ENCODE assay signal across 1 cellular context in genomic region chr20:62920039-62920645, GRCh38.
TF ChIP-seq lines count a peak whose summit lies in the region.

No MANE protein-coding gene starts in this region.

TF ChIP-seq in HEK293, 187 proteins besides CTCF, POLR2A, EP300 and RAD21 (continued from another document):
- no peak for TF ChIP-seq ZBTB17 (tag by site-specific recombination; IDR thresholded peaks at IDR 0.05)
- TF ChIP-seq PRDM2 (tag by site-specific recombination; IDR thresholded peaks at IDR 0.05; ENCODE audit: borderline replicate concordance): no peak
- TF ChIP-seq ZFP69B (tag by site-specific recombination; IDR thresholded peaks at IDR 0.05): no peak
- 0 out of 2 replicates have a peak, but pooled peaks have one; percentile 20 for TF ChIP-seq SP7 (tag by site-specific recombination; IDR thresholded peaks at IDR 0.05)
- no peak for TF ChIP-seq ZNF221 (tag by site-specific recombination; IDR thresholded peaks at IDR 0.05; ENCODE audit: borderline replicate concordance)
- no peak for TF ChIP-seq WT1 (tag by site-specific recombination; IDR thresholded peaks at IDR 0.05)
- TF ChIP-seq ZNF10 (tag by site-specific recombination; IDR thresholded peaks at IDR 0.05): no peak
- peak; percentile 11; the same call in 1 of the 2 replicates for TF ChIP-seq ZSCAN30 (tag by site-specific recombination; IDR thresholded peaks at IDR 0.05)
